ENCODE assay signal across 13 cellular contexts in genomic region chr3:66427951-66428350, GRCh38.
A peak's percentile ranks its signal among the peaks of the same experiment; 100 is the strongest.
DNase-seq lines count a peak whose midpoint lies in the region; ATAC-seq, FAIRE-seq and TF ChIP-seq lines count a peak whose summit lies in the region.
"Had no signal": no experiment of that assay in that cellular context is flagged by ENCODE, and none has a peak within 500 bp of the region (broad histone marks: within the 10 kb centered on the region; RNA-seq: fewer than 3 reads in every experiment).

No MANE protein-coding gene starts in this region.

- no peak for TF ChIP-seq CTCF in LNCaP clone FGC (IDR thresholded peaks at IDR 0.05; ENCODE audit: control insufficient read depth, extremely low read depth, insufficient read depth)
- no peak for TF ChIP-seq CTCF in endothelial cell of umbilical vein (IDR thresholded peaks at IDR 0.05; ENCODE audit: extremely low read depth in 1 of 2, insufficient read depth in 1 of 2, low read depth in 1 of 2, low read length in 2 of 2)
- TF ChIP-seq CTCF in prostate gland (IDR thresholded peaks at IDR 0.05) = no peak
- no peak for TF ChIP-seq CTCF in testis (IDR thresholded peaks at IDR 0.05)

- H3K79me2 ChIP-seq in ACC112 (ENCODE audit: control insufficient read depth, insufficient read depth, low read length, unreplicated experiment) = no peaks in the 10 kb centered on the region
- H3K79me2 ChIP-seq in endothelial cell of umbilical vein (ENCODE audit: control insufficient read depth, insufficient read depth, low read length) = peaks cover 31% of the 10 kb centered on the region

- H2AFZ ChIP-seq in ACC112 (ENCODE audit: low read length, unreplicated experiment) (no peak overlapping the region), endothelial cell of umbilical vein (ENCODE audit: low read depth, low read length) (no peak overlapping the region)

- peak overlapping the region; percentile 75 for H3K9ac ChIP-seq in endothelial cell of umbilical vein (replicated peaks; ENCODE audit: extremely low read depth, insufficient read depth, low read length)

- no peaks in the 10 kb centered on the region for H3K27me3 ChIP-seq in ACC112 (ENCODE audit: insufficient read depth, low read length)
- H3K27me3 ChIP-seq in endothelial cell of umbilical vein (ENCODE audit: control insufficient read depth in 2 of 2, insufficient read depth in 2 of 2, low read length in 2 of 2) = no peaks in the 10 kb centered on the region
- H3K27me3 ChIP-seq in prostate gland (replicated peaks; ENCODE audit: insufficient read depth) = no peaks in the 10 kb centered on the region
- H3K27me3 ChIP-seq in testis = no peaks in the 10 kb centered on the region

- H3K4me2 ChIP-seq in endothelial cell of umbilical vein (ENCODE audit: insufficient read depth, low read length) = peak overlapping the region; percentile 74

- CTCF ChIA-PET in endothelial cell of umbilical vein (lab: Charles Lee) = interaction anchor here (0.8 to 2.3 kb wide), 7 partner anchors 11 to 49 kb away, joined by 4 to 13 read pairs (median 5); no protein-coding TSS in a partner anchor

- no peak for DNase-seq in LNCaP clone FGC (ENCODE audit: low read depth)
- no peak for DNase-seq in endothelial cell of umbilical vein (ENCODE audit: low read depth, low spot score)
- DNase-seq in prostate gland (ENCODE audit: low spot score) = no peak
- no peak for DNase-seq in testis
- DNase-seq: activated CD4-positive, alpha-beta T cell treated with anti-CD3 and anti-CD28 coated beads, Interleukin-2, amount 50 U/mL, for 4 hours; activated naive CD8-positive, alpha-beta T cell treated with anti-CD3 and anti-CD28 coated beads, Interleukin-2, amount 10 ng/mL, durations not matched to agents 7 days and 5 days; activated T-cell treated with anti-CD3 and anti-CD28 coated beads, Interleukin-2, amount 50 U/mL, for 4 hours; stimulated activated naive CD4-positive, alpha-beta T cell had no signal

- H3K27ac ChIP-seq in ACC112 (ENCODE audit: low read depth, low read length) = peak overlapping the region; percentile 77
- peak overlapping the region; percentile 94 for H3K27ac ChIP-seq in endothelial cell of umbilical vein (ENCODE audit: insufficient read depth, low read depth, low read length)
- peak overlapping the region; percentile 59 to 82 for H3K27ac ChIP-seq in prostate gland
- H3K27ac ChIP-seq in testis = no peak overlapping the region

- no peak for TF ChIP-seq POLR2A in endothelial cell of umbilical vein (IDR thresholded peaks at IDR 0.05; ENCODE audit: low read depth, low read length)
- no peak for TF ChIP-seq POLR2A in prostate gland (IDR thresholded peaks at IDR 0.05)
- no peak for TF ChIP-seq POLR2A in testis (IDR thresholded peaks at IDR 0.05)

- ATAC-seq in GM21619 (IDR thresholded peaks at IDR 0.05; ENCODE audit: unreplicated experiment) = no peak
- no peak for ATAC-seq in GM21367 (IDR thresholded peaks at IDR 0.05; ENCODE audit: unreplicated experiment)
- ATAC-seq in HG03108 (IDR thresholded peaks at IDR 0.05; ENCODE audit: unreplicated experiment) = no peak
- ATAC-seq: activated T-cell treated with anti-CD3 and anti-CD28 coated beads, Interleukin-2, amount 50 U/mL, for 4 hours had no signal

- 62% methylated on average over 4 of the region's 4 CpGs for WGBS in prostate gland
- WGBS in testis, 2 donors = 81 to 87% methylated on average over 4 of the region's 4 CpGs

- FAIRE-seq in endothelial cell of umbilical vein (lab: Jason Lieb, UNC) = no peak
- FAIRE-seq: GM18507 had no signal

- dilution Hi-C loops in endothelial cell of umbilical vein (cut with MboI; ENCODE audit: extremely low pct_ligation_motif_present, low sequenced_read_pairs) = no loop called here

- POLR2A ChIA-PET in endothelial cell of umbilical vein (lab: Charles Lee) = no interaction called here

- H3K36me3 ChIP-seq in ACC112 (ENCODE audit: insufficient read depth, low read length) = no peaks in the 10 kb centered on the region
- no peaks in the 10 kb centered on the region for H3K36me3 ChIP-seq in endothelial cell of umbilical vein (ENCODE audit: control insufficient read depth in 2 of 2, extremely low read depth in 1 of 2, insufficient read depth in 2 of 2, low read length in 2 of 2)
- no peaks in the 10 kb centered on the region for H3K36me3 ChIP-seq in prostate gland
- no peaks in the 10 kb centered on the region for H3K36me3 ChIP-seq in testis (ENCODE audit: low read depth, missing control alignments)

- no TSS peak for BruUV-seq in endothelial cell of umbilical vein (replicated peaks; lab: Mats Ljungman, UMichigan)

- no peaks in the 10 kb centered on the region for H3K9me1 ChIP-seq in endothelial cell of umbilical vein (replicated peaks; ENCODE audit: control insufficient read depth, extremely low read depth, insufficient read depth, low read length)

- H3K4me1 ChIP-seq in ACC112 (ENCODE audit: control insufficient read depth, insufficient read depth, low read length, unreplicated experiment) (peaks cover 28% of the 10 kb centered on the region), endothelial cell of umbilical vein (ENCODE audit: control insufficient read depth, extremely low read depth, insufficient read depth, low read length) (peaks cover 23% of the 10 kb centered on the region), prostate gland (replicated peaks) (peaks cover 29% of the 10 kb centered on the region), testis (peaks cover 22% of the 10 kb centered on the region)

- peak overlapping the region; percentile 45; the same call in 1 of the 2 replicates for H3K4me3 ChIP-seq in ACC112 (ENCODE audit: low read depth, low read length)
- peak overlapping the region; percentile 7 for H3K4me3 ChIP-seq in LNCaP clone FGC (ENCODE audit: low read depth, low read length)
- H3K4me3 ChIP-seq in endothelial cell of umbilical vein (replicated peaks in 1 of 3; ENCODE audit: insufficient read depth in 1 of 3, low read depth in 1 of 3, low read length in 3 of 3) = no peak overlapping the region
- no peak overlapping the region for H3K4me3 ChIP-seq in prostate gland
- no peak overlapping the region for H3K4me3 ChIP-seq in testis

- no peaks in the 10 kb centered on the region for H4K20me1 ChIP-seq in endothelial cell of umbilical vein (replicated peaks; ENCODE audit: control insufficient read depth, extremely low read depth, insufficient read depth, low read length)

- H3K9me3 ChIP-seq in endothelial cell of umbilical vein (replicated peaks; ENCODE audit: control insufficient read depth, insufficient read depth, low read length) = no peaks in the 10 kb centered on the region
- no peaks in the 10 kb centered on the region for H3K9me3 ChIP-seq in prostate gland
- no peaks in the 10 kb centered on the region for H3K9me3 ChIP-seq in testis

- intact Hi-C loops in endothelial cell of umbilical vein (cut with micrococcal nuclease) = loop anchor here (1.0 kb wide), 3 partner anchors 14 to 73 kb away; partner anchors contain the start of gene LRIG1
- intact Hi-C loops in prostate gland (cut with DNase I) = no loop called here
- intact Hi-C loops in testis (cut with DNase I; ENCODE audit: low total_unique reads) = no loop called here

TF ChIP-seq in endothelial cell of umbilical vein, 7 proteins besides CTCF, POLR2A, EP300 and RAD21:
- TF ChIP-seq POLR2AphosphoS5 (IDR thresholded peaks at IDR 0.05; ENCODE audit: insufficient read depth, low read depth, low read length) (no peak), FOS (IDR thresholded peaks at IDR 0.05; ENCODE audit: borderline replicate concordance, insufficient read depth, low read length) (no peak), MYC (IDR thresholded peaks at IDR 0.05; ENCODE audit: low read depth, low read length) (no peak), JUN (IDR thresholded peaks at IDR 0.05; ENCODE audit: borderline replicate concordance, insufficient read depth, insufficient read length, low read depth) (no peak), MAX (IDR thresholded peaks at IDR 0.05; ENCODE audit: insufficient read depth, insufficient read length) (no peak), GATA2 (IDR thresholded peaks at IDR 0.05; ENCODE audit: insufficient read depth, insufficient read length, low read depth, low read length) (no peak), EZH2 (IDR thresholded peaks at IDR 0.05; ENCODE audit: borderline replicate concordance, low read depth, low read length, severe bottlenecking) (no peak)
TF ChIP-seq in endothelial cell of umbilical vein: peak in this region for 0.

Comparison
In these comparisons a context has a peak if more than half of its experiments do, and no peak if none do; other contexts are left out.
1. H3K27ac ChIP-seq: peak in ACC112 (single experiment), endothelial cell of umbilical vein (single experiment) and prostate gland (2 of 2); none in testis (0 of 2).
2. H3K4me3 ChIP-seq: peak in ACC112 (single experiment) and LNCaP clone FGC (single experiment); none in endothelial cell of umbilical vein (0 of 3), prostate gland (0 of 2) and testis (0 of 2).